Comparison of ENCODE assay signal across 10 cellular contexts in genomic region chr5:92907914-92908606, GRCh38.
DNase-seq lines count a peak whose midpoint lies in the region; ATAC-seq and TF ChIP-seq lines count a peak whose summit lies in the region.
"Had no signal": no experiment of that assay in that cellular context is flagged by ENCODE, and none has a peak within 500 bp of the region (broad histone marks: within the 10 kb centered on the region; RNA-seq: fewer than 3 reads in every experiment).

No MANE protein-coding gene starts in this region.

- TF ChIP-seq CTCF in esophagus squamous epithelium (IDR thresholded peaks at IDR 0.05): no peak

- no peak for TF ChIP-seq POLR2A in esophagus squamous epithelium (IDR thresholded peaks at IDR 0.05)

- intact Hi-C loops in esophagus squamous epithelium (cut with DNase I): no loop called here

- peaks cover 0 to 12% (median 0%) of the 10 kb centered on the region in 3 donors for H3K4me1 ChIP-seq in esophagus squamous epithelium

- H3K4me3 ChIP-seq in skeletal muscle cell (ENCODE audit: low read depth, low read length) (no peak overlapping the region), esophagus squamous epithelium (no peak overlapping the region), H7 (ENCODE audit: insufficient read depth, low read depth, low read length) (no peak overlapping the region)

- ATAC-seq in GM19025 (IDR thresholded peaks at IDR 0.05; ENCODE audit: low read depth, unreplicated experiment) (peak; percentile 75), HG03135 (IDR thresholded peaks at IDR 0.05; ENCODE audit: unreplicated experiment) (peak; percentile 60)

- 43 to 51% methylated on average over 2 of the region's 2 CpGs for WGBS in esophagus squamous epithelium, 2 donors

- no peak overlapping the region for H3K27ac ChIP-seq in esophagus squamous epithelium
- H3K27ac ChIP-seq: HL-60 had no signal

- H3K9me3 ChIP-seq in esophagus squamous epithelium: no peaks in the 10 kb centered on the region

- no peaks in the 10 kb centered on the region for H3K27me3 ChIP-seq in esophagus squamous epithelium
- no peaks in the 10 kb centered on the region for H3K27me3 ChIP-seq in H7 (ENCODE audit: control insufficient read depth, insufficient read depth, low read length)

- H3K36me3 ChIP-seq in esophagus squamous epithelium: no peaks in the 10 kb centered on the region
- no peaks in the 10 kb centered on the region for H3K36me3 ChIP-seq in H7 (replicated peaks; ENCODE audit: control insufficient read depth, insufficient read depth, low read length)

- DNase-seq in amniotic epithelial cell (ENCODE audit: low read depth) (peak; percentile 38), skeletal muscle cell (ENCODE audit: low read depth) (peak; percentile 12), NCI-H2107 treated with DMSO at 0.1 percent for 48 hours (lab: John Stamatoyannopoulos, UW; ENCODE audit: unreplicated experiment) (no peak), esophagus squamous epithelium (lab: John Stamatoyannopoulos, UW) (no peak), SHP77 treated with DMSO at 0.1 percent for 48 hours (lab: John Stamatoyannopoulos, UW) (no peak), H7 (no peak)
- DNase-seq: small intestine had no signal

Comparison
In these comparisons a context has a peak if more than half of its experiments do, and no peak if none do; other contexts are left out.
1. DNase-seq: peak in amniotic epithelial cell (single experiment) and skeletal muscle cell (single experiment); none in NCI-H2107 treated with DMSO at 0.1 percent for 48 hours (single experiment), esophagus squamous epithelium (single experiment), SHP77 treated with DMSO at 0.1 percent for 48 hours (single experiment) and H7 (single experiment).